Comparison of ENCODE assay signal across 20 cellular contexts in genomic region chr17:58986005-58986404, GRCh38.
DNase-seq lines count a peak whose midpoint lies in the region; ATAC-seq, FAIRE-seq and TF ChIP-seq lines count a peak whose summit lies in the region.
"Had no signal": no experiment of that assay in that cellular context is flagged by ENCODE, and none has a peak within 500 bp of the region (broad histone marks: within the 10 kb centered on the region; RNA-seq: fewer than 3 reads in every experiment).

No MANE protein-coding gene starts in this region.

- no peaks in the 10 kb centered on the region for H3K4me1 ChIP-seq in breast epithelium

- intact Hi-C loops in breast epithelium (cut with DNase I; ENCODE audit: low total_unique reads) = no loop called here

- H3K36me3 ChIP-seq in brain microvascular endothelial cell (replicated peaks) (no peaks in the 10 kb centered on the region), breast epithelium (no peaks in the 10 kb centered on the region)

- no peaks in the 10 kb centered on the region for H3K9me3 Mint-ChIP-seq in stimulated activated effector memory CD8-positive, alpha-beta T cell treated with anti-CD3 and anti-CD28 coated beads, Interleukin-12 subunit alpha, Interleukin-12 subunit beta, amount 100 ng/mL, for 72 hours
- H3K9me3 Mint-ChIP-seq: CD4-positive, CD25-positive, alpha-beta regulatory T cell; GM23338 had no signal

- H3K27me3 ChIP-seq in brain microvascular endothelial cell (replicated peaks) (no peaks in the 10 kb centered on the region), breast epithelium (no peaks in the 10 kb centered on the region)

- no peaks in the 10 kb centered on the region for H3K4me1 Mint-ChIP-seq in stimulated activated effector memory CD8-positive, alpha-beta T cell treated with anti-CD3 and anti-CD28 coated beads, Interleukin-12 subunit alpha, Interleukin-12 subunit beta, amount 100 ng/mL, for 72 hours

- no peak overlapping the region for H3K4me3 Mint-ChIP-seq in stimulated activated effector memory CD8-positive, alpha-beta T cell treated with anti-CD3 and anti-CD28 coated beads, Interleukin-12 subunit alpha, Interleukin-12 subunit beta, amount 100 ng/mL, for 72 hours
- H3K4me3 Mint-ChIP-seq: B cell; CD4-positive, CD25-positive, alpha-beta regulatory T cell; GM23338 had no signal

- in situ Hi-C loops in brain microvascular endothelial cell (cut with HindIII; ENCODE audit: low pct_ligation_motif_present, low sequenced_read_pairs) = no loop called here

- ATAC-seq in stimulated activated effector memory CD8-positive, alpha-beta T cell treated with anti-CD3 and anti-CD28 coated beads, Interleukin-12 subunit alpha, Interleukin-12 subunit beta, amount 100 ng/mL, for 72 hours = no peak
- ATAC-seq: Panc1, Right ventricle myocardium inferior had no signal

- peak overlapping the region; percentile 30 for H3K27ac ChIP-seq in brain microvascular endothelial cell
- H3K27ac ChIP-seq in breast epithelium = no peak overlapping the region

- H3K36me3 Mint-ChIP-seq in stimulated activated effector memory CD8-positive, alpha-beta T cell treated with anti-CD3 and anti-CD28 coated beads, Interleukin-12 subunit alpha, Interleukin-12 subunit beta, amount 100 ng/mL, for 72 hours = no peaks in the 10 kb centered on the region

- no peak for FAIRE-seq in urothelium cell line (lab: Jason Lieb, UNC)
- FAIRE-seq: GM12891, GM19239 had no signal

- DNase-seq in activated CD4-positive, alpha-beta T cell treated with anti-CD3 and anti-CD28 coated beads for 48 hours = peak; percentile 26
- DNase-seq in activated CD4-positive, alpha-beta T cell treated with anti-CD3 and anti-CD28 coated beads for 4 hours = no peak
- peak; percentile 24 for DNase-seq in stimulated activated CD4-positive, alpha-beta T cell treated with anti-CD3 and anti-CD28 coated beads, Interleukin-1b, Interleukin-23, amount 100 ng/mL, for 48 hours
- no peak for DNase-seq in stimulated activated CD4-positive, alpha-beta T cell treated with anti-CD3 and anti-CD28 coated beads, Interleukin-4, amount 100 ng/mL, for 24 hours
- DNase-seq in brain microvascular endothelial cell = peak; percentile 69
- DNase-seq in stimulated activated effector memory CD8-positive, alpha-beta T cell treated with anti-CD3 and anti-CD28 coated beads, Interleukin-12 subunit alpha, Interleukin-12 subunit beta, amount 100 ng/mL, for 72 hours (ENCODE audit: low spot score in 2 of 2) = no peak
- no peak for DNase-seq in breast epithelium (ENCODE audit: low spot score in 2 of 2)
- DNase-seq in urothelium cell line (ENCODE audit: low spot score) = no peak
- DNase-seq: 8988T; CD4-positive, CD25-positive, alpha-beta regulatory T cell; COR-L47; HCEC 1CT; NCI-H1105; NCI-H2081 had no signal

- no peaks in the 10 kb centered on the region for H3K9me3 ChIP-seq in breast epithelium

- H3K4me3 ChIP-seq in brain microvascular endothelial cell (ENCODE audit: low read depth, low read length) (no peak overlapping the region), breast epithelium (no peak overlapping the region)
- H3K4me3 ChIP-seq: GM23338 had no signal

- TF ChIP-seq CTCF in brain microvascular endothelial cell (IDR thresholded peaks at IDR 0.05; ENCODE audit: low read depth, low read length, missing control alignments) = no peak
- TF ChIP-seq CTCF in breast epithelium (IDR thresholded peaks at IDR 0.05) = no peak

- H3K27ac Mint-ChIP-seq in stimulated activated effector memory CD8-positive, alpha-beta T cell treated with anti-CD3 and anti-CD28 coated beads, Interleukin-12 subunit alpha, Interleukin-12 subunit beta, amount 100 ng/mL, for 72 hours = peak overlapping the region; percentile 40
- H3K27ac Mint-ChIP-seq: B cell; CD4-positive, CD25-positive, alpha-beta regulatory T cell had no signal

- no peak for TF ChIP-seq POLR2A in breast epithelium (IDR thresholded peaks at IDR 0.05)

Comparison
In these comparisons a context has a peak if more than half of its experiments do, and no peak if none do; other contexts are left out.
1. DNase-seq: peak in activated CD4-positive, alpha-beta T cell treated with anti-CD3 and anti-CD28 coated beads for 48 hours (single experiment), stimulated activated CD4-positive, alpha-beta T cell treated with anti-CD3 and anti-CD28 coated beads, Interleukin-1b, Interleukin-23, amount 100 ng/mL, for 48 hours (single experiment) and brain microvascular endothelial cell (single experiment); none in activated CD4-positive, alpha-beta T cell treated with anti-CD3 and anti-CD28 coated beads for 4 hours (0 of 2), stimulated activated CD4-positive, alpha-beta T cell treated with anti-CD3 and anti-CD28 coated beads, Interleukin-4, amount 100 ng/mL, for 24 hours (single experiment), stimulated activated effector memory CD8-positive, alpha-beta T cell treated with anti-CD3 and anti-CD28 coated beads, Interleukin-12 subunit alpha, Interleukin-12 subunit beta, amount 100 ng/mL, for 72 hours (0 of 2), breast epithelium (0 of 2) and urothelium cell line (single experiment).